8 cellular contexts compared by ENCODE assay signal in genomic region chr1:151024540-151025146, GRCh38. TPM values are rescaled to one million over a fixed set of nuclear protein-coding genes. Genes with fewer than 3 reads are reported as not detected.
A peak's percentile ranks its signal among the peaks of the same experiment; 100 is the strongest.
DNase-seq lines count a peak whose midpoint lies in the region; ATAC-seq, FAIRE-seq and TF ChIP-seq lines count a peak whose summit lies in the region.

No MANE protein-coding gene starts in this region.

- H3K9me3 ChIP-seq in lung (ENCODE audit: control insufficient read depth in 2 of 2, insufficient read depth in 1 of 2, low read length in 1 of 2), result no peaks in the 10 kb centered on the region

- ATAC-seq in lung (ENCODE audit: insufficient read depth, low FRiP score) (peak; percentile 53), HG03196 (IDR thresholded peaks at IDR 0.05; ENCODE audit: unreplicated experiment) (no peak)

- no peak overlapping the region for H3K4me3 ChIP-seq in AG10803 (ENCODE audit: low read length)
- no peak overlapping the region for H3K4me3 ChIP-seq in dorsolateral prefrontal cortex
- no peak overlapping the region for H3K4me3 ChIP-seq in lung

- H3K27me3 ChIP-seq in dorsolateral prefrontal cortex, result no peaks in the 10 kb centered on the region
- no peaks in the 10 kb centered on the region for H3K27me3 ChIP-seq in lung (ENCODE audit: control insufficient read depth, insufficient read depth)

- no peak for FAIRE-seq in H54 (lab: Jason Lieb, UNC)

- TF ChIP-seq CTCF in AG10803 (conservative IDR thresholded peaks at IDR 0.05; ENCODE audit: low read length), result peak; percentile 81
- peak; percentile 40 to 88 (median 75) for TF ChIP-seq CTCF in dorsolateral prefrontal cortex (IDR thresholded peaks at IDR 0.05 in 54 of 56, conservative IDR thresholded peaks at IDR 0.05 in 2 of 56; ENCODE audit: low read depth in 1 of 56, partially characterized antibody in 56 of 56)
- peak; percentile 85 for TF ChIP-seq CTCF in lung (IDR thresholded peaks at IDR 0.05; ENCODE audit: control extremely low read depth, extremely low read depth)

- no peak for TF ChIP-seq POLR2A in H54 (IDR thresholded peaks at IDR 0.05; ENCODE audit: low read depth, low read length)

- WGBS in lung, 2 donors, result 16 to 20% methylated on average over 6 of the region's 6 CpGs

- peaks cover 0 to 3% of the 10 kb centered on the region in 2 donors for H3K4me1 ChIP-seq in lung (ENCODE audit: control insufficient read depth in 2 of 2, insufficient read depth in 2 of 2, low read length in 2 of 2)

- H3K36me3 ChIP-seq in lung (ENCODE audit: control insufficient read depth in 2 of 2, insufficient read depth in 2 of 2, low read length in 2 of 2), result peaks cover 3 to 17% of the 10 kb centered on the region in 2 donors

- peak; percentile 73 for DNase-seq in AG10803 (ENCODE audit: low read depth)
- DNase-seq in H54 (ENCODE audit: insufficient read length, low spot score), result peak; percentile 80
- peak; percentile 49 for DNase-seq in NCI-H526 treated with DMSO at 0.1 percent for 48 hours (lab: John Stamatoyannopoulos, UW)
- peak; percentile 87 to 88 for DNase-seq in activated CD4-positive, alpha-beta T cell treated with anti-CD3 and anti-CD28 coated beads, Interleukin-2, amount 50 U/mL, for 48 hours
- peak; percentile 63 to 86 (median 78) for DNase-seq in dorsolateral prefrontal cortex
- peak; percentile 82 for DNase-seq in lung (ENCODE audit: low spot score)
- DNase-seq in stimulated activated CD8-positive, alpha-beta memory T cell treated with anti-CD3 and anti-CD28 coated beads, Interleukin-12 subunit alpha, Interleukin-12 subunit beta, amount 100 ng/mL, for 24 hours (ENCODE audit: extremely low read depth), result peak; percentile 58

- intact Hi-C loops in dorsolateral prefrontal cortex (cut with DNase I), result loop anchor here in 1 of 2 donors (5.0 to 10.0 kb wide), 2 partner anchors 50 to 133 kb away; partner anchors contain the start of genes GABPB2 and TNFAIP8L2

- H3K27ac ChIP-seq in dorsolateral prefrontal cortex (peak overlapping the region in 42 of 59 donors; percentile 5 to 83 (median 48)), lung (ENCODE audit: low read depth in 1 of 2, low read length in 1 of 2) (peak overlapping the region; percentile 13 to 81)

RNA-seq across cellular contexts. Expression of gene BNIPL, which starts 11.7 kb away (rescaled TPM):
- total RNA-seq in dorsolateral prefrontal cortex (1 to 10 TPM in 62 of 120 experiments, under 1 TPM in 58; 0.20 to 4.9 (median 1.1) TPM), lung (1 to 10 TPM; 2.8 to 8.6 TPM)
- 10 to 100 TPM in 1 of 2 donors, 1 to 10 TPM in 1; 1.9 to 12.2 TPM for polyA plus RNA-seq in lung

RNA-seq across cellular contexts. Expression of gene PRUNE1, which starts 16.4 kb away (rescaled TPM):
- total RNA-seq in dorsolateral prefrontal cortex, result 10 to 100 TPM; 12.4 to 27.8 (median 20.6) TPM
- total RNA-seq in lung, result 10 to 100 TPM; 12.9 to 20.6 TPM
- 10 to 100 TPM in 1 of 2 donors, 1 to 10 TPM in 1; 8.7 to 12.5 TPM for polyA plus RNA-seq in lung

RNA-seq across cellular contexts. Expression of gene MINDY1, which starts 17.9 kb away (rescaled TPM):
- 10 to 100 TPM; 12.0 to 93.6 (median 37.4) TPM for total RNA-seq in dorsolateral prefrontal cortex
- total RNA-seq in lung, result 10 to 100 TPM; 23.4 to 31.0 TPM
- polyA plus RNA-seq in lung, result 10 to 100 TPM in 1 of 2 donors, 1 to 10 TPM in 1; 7.8 to 10.1 TPM

RNA-seq across cellular contexts. Expression of gene C1orf56, which starts 22.9 kb away (rescaled TPM):
- total RNA-seq in dorsolateral prefrontal cortex (10 to 100 TPM in 2 of 120 experiments, 1 to 10 TPM in 118; 1.8 to 11.6 (median 4.8) TPM), lung (1 to 10 TPM; 4.3 to 4.9 TPM)
- 1 to 10 TPM; 2.3 to 3.5 TPM for polyA plus RNA-seq in lung

RNA-seq across cellular contexts. Expression of gene CDC42SE1, which starts 34.8 kb away (rescaled TPM):
- total RNA-seq in dorsolateral prefrontal cortex, result 10 to 100 TPM; 46.3 to 92.3 (median 62.6) TPM
- total RNA-seq in lung, result 100 to 1,000 TPM in 1 of 2 donors, 10 to 100 TPM in 1; 87.7 to 103 TPM
- polyA plus RNA-seq in lung, result 100 to 1,000 TPM in 1 of 2 donors, 10 to 100 TPM in 1; 38.4 to 147 TPM
